ENCODE assay signal across 22 cellular contexts in the genomic region with DNA sequence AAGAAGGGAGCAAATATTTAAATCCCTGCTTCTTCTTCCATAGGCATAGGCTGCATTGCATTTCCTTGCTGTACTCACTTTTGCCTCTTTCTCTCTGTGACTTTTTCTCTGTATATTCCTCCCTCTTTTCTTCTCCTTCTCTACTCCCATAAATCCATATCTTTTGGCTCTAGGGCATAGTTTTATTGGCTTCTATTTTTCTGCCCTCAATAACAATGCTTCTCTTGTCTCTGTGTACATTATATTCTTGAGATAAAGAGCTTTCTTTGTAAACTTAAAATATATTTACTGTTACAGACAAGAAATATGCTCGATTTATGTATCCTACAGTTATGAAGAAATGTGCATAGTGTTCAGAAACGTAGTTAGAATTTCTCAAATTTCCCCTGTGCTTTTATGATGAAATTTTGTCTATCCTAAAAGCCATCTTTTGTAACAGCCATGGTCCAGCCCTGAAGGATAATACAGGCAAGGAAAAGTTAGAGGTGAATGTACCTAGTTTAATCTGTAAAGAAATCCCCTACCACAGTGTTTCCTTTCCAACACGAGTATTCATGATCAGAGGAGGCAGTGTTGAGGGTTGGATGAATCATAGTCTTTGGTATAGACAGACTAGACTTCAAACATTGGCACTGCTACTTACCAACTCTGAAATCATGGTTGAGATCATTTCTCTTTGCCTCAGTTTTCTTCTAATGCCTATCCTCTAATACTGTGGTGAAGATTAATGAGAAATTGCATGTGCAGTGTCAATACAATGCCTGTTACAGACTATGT.
DNase-seq lines count a peak whose midpoint lies in the region; ATAC-seq and TF ChIP-seq lines count a peak whose summit lies in the region.
"Had no signal": no experiment of that assay in that cellular context is flagged by ENCODE, and none has a peak within 500 bp of the region (broad histone marks: within the 10 kb centered on the region; RNA-seq: fewer than 3 reads in every experiment).

No MANE protein-coding gene starts in this region.

- no peak overlapping the region for H3K27ac ChIP-seq in foreskin keratinocyte
- H3K27ac ChIP-seq: SJSA1 had no signal

- in situ Hi-C loops in SK-MEL-5 (cut with HindIII; ENCODE audit: low pct_unique_long_range_greater_than_20kb, low sequenced_read_pairs), result no loop called here

- TF ChIP-seq CTCF in foreskin keratinocyte (conservative IDR thresholded peaks at IDR 0.05) (no peak), nephron (IDR thresholded peaks at IDR 0.05; ENCODE audit: unreplicated experiment in 3 of 3) (no peak)

- ATAC-seq in foreskin keratinocyte (peak; percentile 44), GM21825 (IDR thresholded peaks at IDR 0.05; ENCODE audit: unreplicated experiment) (no peak)
- ATAC-seq: GM23338, Right ventricle myocardium inferior had no signal

- peak overlapping the region; percentile 0 to 58 (median 43) for H3K27ac Mint-ChIP-seq in nephron
- H3K27ac Mint-ChIP-seq: CD4-positive, alpha-beta T cell; GM23338 had no signal

- no peak overlapping the region for H3K4me3 Mint-ChIP-seq in nephron
- H3K4me3 Mint-ChIP-seq: CD4-positive, alpha-beta T cell; GM23338 had no signal

- H3K36me3 Mint-ChIP-seq in nephron (ENCODE audit: low read depth), result no peaks in the 10 kb centered on the region

- H3K4me1 ChIP-seq in foreskin keratinocyte, result peaks cover 3% of the 10 kb centered on the region
- H3K4me1 ChIP-seq: Caco-2, SJSA1 had no signal

- no peaks in the 10 kb centered on the region for H3K27me3 ChIP-seq in foreskin keratinocyte
- H3K27me3 ChIP-seq: SJSA1 had no signal

- H3K27me3 Mint-ChIP-seq in nephron (ENCODE audit: low read depth), result no peaks in the 10 kb centered on the region

- H3K9me3 Mint-ChIP-seq in nephron, result peaks cover 2% of the 10 kb centered on the region
- H3K9me3 Mint-ChIP-seq: CD4-positive, alpha-beta T cell; GM23338 had no signal

- H3K4me1 Mint-ChIP-seq in nephron, result peaks cover 18% of the 10 kb centered on the region

- peak; percentile 88 for DNase-seq in COLO829 (ENCODE audit: low spot score)
- peak; percentile 88 for DNase-seq in SK-MEL-5 (ENCODE audit: low read depth, low spot score)
- DNase-seq in foreskin keratinocyte, result no peak
- DNase-seq in NCI-H345 treated with DMSO at 0.1 percent for 48 hours (lab: John Stamatoyannopoulos, UW; ENCODE audit: unreplicated experiment), result no peak
- no peak for DNase-seq in medulla oblongata (ENCODE audit: extremely low spot score)
- DNase-seq: Caco-2; CD4-positive, alpha-beta T cell; DMS 273 treated with DMSO at 0.1 percent for 48 hours; DMS79 treated with DMSO at 0.1 percent for 48 hours; KG1; MV-4-11; NCI-H1105 treated with DMSO at 0.1 percent for 48 hours; NCI-H2029 treated with DMSO at 0.1 percent for 48 hours; NCI-H226; NCI-H524 treated with DMSO at 0.1 percent for 48 hours; NCI-H82; OCI-M1 had no signal

Comparison
In these comparisons a context has a peak if more than half of its experiments do, and no peak if none do; other contexts are left out.
1. DNase-seq: peak in COLO829 (single experiment) and SK-MEL-5 (single experiment); none in foreskin keratinocyte (0 of 2), NCI-H345 treated with DMSO at 0.1 percent for 48 hours (single experiment) and medulla oblongata (single experiment).